8 cellular contexts compared by ENCODE assay signal in the genomic region with DNA sequence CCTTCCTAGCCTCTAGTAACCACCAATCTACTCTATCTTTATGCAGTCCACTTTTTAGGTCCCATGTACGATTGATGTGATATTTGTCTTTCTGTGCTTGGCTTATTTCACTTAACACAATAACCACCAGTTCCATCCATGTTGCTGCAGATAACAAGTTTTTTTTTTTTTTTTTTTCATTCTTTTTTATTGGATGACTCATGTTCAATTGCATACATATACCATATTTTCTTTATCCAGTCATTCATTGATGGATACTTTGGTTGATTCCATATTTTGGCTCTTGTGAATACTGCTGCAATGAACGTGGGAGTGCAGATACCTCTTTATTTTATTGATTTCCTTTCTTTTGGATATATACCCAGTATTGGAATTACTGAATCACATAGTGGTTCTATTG.
"Had no signal": no experiment of that assay in that cellular context is flagged by ENCODE, and none has a peak within 500 bp of the region (broad histone marks: within the 10 kb centered on the region; RNA-seq: fewer than 3 reads in every experiment).

No MANE protein-coding gene starts in this region.

- FAIRE-seq: HepG2, HTR-8/SVneo, K562 had no signal

- H3K27ac ChIP-seq: HL-60 had no signal

- ATAC-seq: HepG2, K562 had no signal

- H3K4me3 Mint-ChIP-seq: IgD-negative memory B cell had no signal

- DNase-seq: IMR-90, KBM-7, KG1 had no signal

- H3K4me3 ChIP-seq: K562 had no signal

- H3K27ac Mint-ChIP-seq: IgD-negative memory B cell had no signal

- H3K27me3 Mint-ChIP-seq: IgD-negative memory B cell had no signal
